ENCODE assay signal across 9 cellular contexts in the genomic region with DNA sequence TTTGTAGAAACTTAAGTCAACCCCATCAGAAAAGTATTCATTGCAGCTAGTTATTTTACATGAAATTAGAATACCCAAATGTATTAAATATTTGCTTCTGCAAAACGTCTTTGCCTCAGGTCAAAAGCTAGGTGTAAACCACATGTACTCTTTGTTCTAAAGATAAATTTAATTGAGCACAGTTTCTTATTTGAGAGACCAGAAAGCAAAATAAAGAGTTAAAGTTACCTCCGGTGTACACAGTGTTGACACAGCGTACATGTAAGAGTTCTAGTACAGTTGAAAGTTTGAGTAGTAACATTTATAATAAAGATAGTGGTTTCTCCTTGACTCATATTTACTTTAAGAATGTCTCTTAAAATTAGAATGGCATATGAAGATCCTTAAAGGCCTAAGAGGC. TPM values are rescaled to one million over a fixed set of nuclear protein-coding genes. Genes with fewer than 3 reads are reported as not detected.
DNase-seq lines count a peak whose midpoint lies in the region; ATAC-seq and TF ChIP-seq lines count a peak whose summit lies in the region.
"Had no signal": no experiment of that assay in that cellular context is flagged by ENCODE, and none has a peak within 500 bp of the region (broad histone marks: within the 10 kb centered on the region; RNA-seq: fewer than 3 reads in every experiment).

No MANE protein-coding gene starts in this region.

- no peak overlapping the region for H2AFZ ChIP-seq in neural cell (ENCODE audit: low read depth, low read length)

- H3K79me2 ChIP-seq in neural cell (replicated peaks; ENCODE audit: insufficient read depth, low read length), result peaks cover 50% of the 10 kb centered on the region

- H3K27ac ChIP-seq in BLaER1 treated with 17β-estradiol and CSF1 and Interleukin-3, amounts not matched to agents 10 nM and 100 nM, result peak overlapping the region in 1 of 11 experiments; percentile 87; a peak in 1 of 22 replicates
- H3K27ac ChIP-seq in neural cell (ENCODE audit: low read length), result no peak overlapping the region

- peaks cover 15% of the 10 kb centered on the region for H3K36me3 Mint-ChIP-seq in central memory CD8-positive, alpha-beta T cell (ENCODE audit: insufficient read depth)

- no peak for TF ChIP-seq EP300 in neural cell (conservative IDR thresholded peaks at IDR 0.05; ENCODE audit: poor library complexity, severe bottlenecking)

- no peak overlapping the region for H3K27ac Mint-ChIP-seq in central memory CD8-positive, alpha-beta T cell (ENCODE audit: low read depth)

- H3K27me3 Mint-ChIP-seq in central memory CD8-positive, alpha-beta T cell, result no peaks in the 10 kb centered on the region

- H3K9me2 ChIP-seq in neural cell (ENCODE audit: insufficient read depth, low read length), result no peaks in the 10 kb centered on the region

- H3F3A ChIP-seq in neural cell (ENCODE audit: insufficient read depth, low read length, poor library complexity, severe bottlenecking), result no peaks in the 10 kb centered on the region

- H3K4me3 Mint-ChIP-seq in central memory CD8-positive, alpha-beta T cell, result peak overlapping the region; percentile 85

- H3K9me3 Mint-ChIP-seq in central memory CD8-positive, alpha-beta T cell, result no peaks in the 10 kb centered on the region

- peaks cover 47% of the 10 kb centered on the region for H3K4me1 Mint-ChIP-seq in central memory CD8-positive, alpha-beta T cell

- peak overlapping the region; percentile 81 to 92 (median 89); a peak in 21 of 22 replicates for H3K4me2 ChIP-seq in BLaER1 treated with 17β-estradiol and CSF1 and Interleukin-3, amounts not matched to agents 10 nM and 100 nM
- peak overlapping the region; percentile 21 for H3K4me2 ChIP-seq in neural cell (ENCODE audit: low read length)

- peak overlapping the region; percentile 84 to 99 (median 98); a peak in 10 of 20 replicates for H3K4me3 ChIP-seq in BLaER1 treated with 17β-estradiol and CSF1 and Interleukin-3, amounts not matched to agents 10 nM and 100 nM
- H3K4me3 ChIP-seq in neural cell (ENCODE audit: low read length), result peak overlapping the region; percentile 98

- H3K36me3 ChIP-seq in BLaER1 treated with 17β-estradiol and CSF1 and Interleukin-3, amounts not matched to agents 10 nM and 100 nM, result peaks cover 0 to 4% (median 0%) of the 10 kb centered on the region in 11 experiments; a peak in 1 of 22 replicates
- H3K36me3 ChIP-seq in neural cell (ENCODE audit: insufficient read depth, low read length), result no peaks in the 10 kb centered on the region

- ATAC-seq in central memory CD8-positive, alpha-beta T cell (replicated peaks; ENCODE audit: extremely low read depth, poor library complexity, severe bottlenecking), result no peak
- no peak for ATAC-seq in left cardiac atrium

- H3K9ac ChIP-seq in BLaER1 treated with 17β-estradiol and CSF1 and Interleukin-3, amounts not matched to agents 10 nM and 100 nM, result peak overlapping the region in 4 of 11 experiments; percentile 91 to 96 (median 95); a peak in 3 of 22 replicates
- no peak overlapping the region for H3K9ac ChIP-seq in neural cell (ENCODE audit: low read length)

- no peak for TF ChIP-seq CTCF in neural cell (IDR thresholded peaks at IDR 0.05; ENCODE audit: poor library complexity, severe bottlenecking)

- DNase-seq in NAMALWA (ENCODE audit: low spot score) (peak; percentile 13), HCEC 1CT (no peak), HUDEP-2 (lab: John Stamatoyannopoulos, UW; ENCODE audit: unreplicated experiment in 76 of 76) (no peak), left cardiac atrium (no peak), SKM-1 treated with dmso at 0.1 percent for 144 hours (lab: John Stamatoyannopoulos, UW; ENCODE audit: unreplicated experiment) (no peak)
- DNase-seq in central memory CD8-positive, alpha-beta T cell (ENCODE audit: low spot score in 2 of 2), result no peak
- DNase-seq: NCI-H1930 had no signal

- H3K9me3 ChIP-seq in BLaER1 treated with 17β-estradiol and CSF1 and Interleukin-3, amounts not matched to agents 10 nM and 100 nM (replicated peaks in 1 of 11), result no peaks in the 10 kb centered on the region
- no peaks in the 10 kb centered on the region for H3K9me3 ChIP-seq in neural cell (ENCODE audit: low read length)

- H4K20me1 ChIP-seq in BLaER1 treated with 17β-estradiol and CSF1 and Interleukin-3, amounts not matched to agents 10 nM and 100 nM, result peaks cover 40 to 63% (median 59%) of the 10 kb centered on the region in 11 experiments
- H4K20me1 ChIP-seq in neural cell (ENCODE audit: insufficient read depth), result peaks cover 7% of the 10 kb centered on the region

- no peaks in the 10 kb centered on the region; a peak in 1 of 22 replicates for H3K27me3 ChIP-seq in BLaER1 treated with 17β-estradiol and CSF1 and Interleukin-3, amounts not matched to agents 10 nM and 100 nM
- H3K27me3 ChIP-seq in neural cell (ENCODE audit: insufficient read depth, low read depth, low read length), result no peaks in the 10 kb centered on the region

- intact Hi-C loops in left cardiac atrium (cut with DNase I), result loop anchor here (10.0 kb wide), 1 partner anchor 49 kb away; no protein-coding TSS in a partner anchor

- peaks cover 33 to 47% (median 39%) of the 10 kb centered on the region in 10 experiments for H3K4me1 ChIP-seq in BLaER1 treated with 17β-estradiol and CSF1 and Interleukin-3, amounts not matched to agents 10 nM and 100 nM

- TF ChIP-seq RAD21 in neural cell (conservative IDR thresholded peaks at IDR 0.05), result no peak

TF ChIP-seq in neural cell, 6 proteins besides CTCF, POLR2A, EP300 and RAD21:
- no peak for TF ChIP-seq MXI1 (conservative IDR thresholded peaks at IDR 0.05; ENCODE audit: poor library complexity, severe bottlenecking)
- TF ChIP-seq SMC3 (conservative IDR thresholded peaks at IDR 0.05; ENCODE audit: poor library complexity), result no peak
- TF ChIP-seq EZH2 (IDR thresholded peaks at IDR 0.05; ENCODE audit: borderline replicate concordance, insufficient read depth, low read length, poor library complexity, severe bottlenecking), result no peak
- no peak for TF ChIP-seq POLR2AphosphoS5 (IDR thresholded peaks at IDR 0.05)
- no peak for TF ChIP-seq TAF1 (IDR thresholded peaks at IDR 0.05; ENCODE audit: low read depth)
TF ChIP-seq in neural cell: peak in this region for 0.

RNA-seq across cellular contexts. Expression of a gene that starts 2.8 kb away (rescaled TPM):
- 15.4 and 17.7 TPM in 2 replicates for polyA plus RNA-seq in neural cell
- 24.6 and 29.5 TPM in 2 replicates for polyA minus RNA-seq in neural cell
- total RNA-seq in left cardiac atrium, result 10 to 100 TPM; 10.8 to 13.7 TPM
